In the genomic region with DNA sequence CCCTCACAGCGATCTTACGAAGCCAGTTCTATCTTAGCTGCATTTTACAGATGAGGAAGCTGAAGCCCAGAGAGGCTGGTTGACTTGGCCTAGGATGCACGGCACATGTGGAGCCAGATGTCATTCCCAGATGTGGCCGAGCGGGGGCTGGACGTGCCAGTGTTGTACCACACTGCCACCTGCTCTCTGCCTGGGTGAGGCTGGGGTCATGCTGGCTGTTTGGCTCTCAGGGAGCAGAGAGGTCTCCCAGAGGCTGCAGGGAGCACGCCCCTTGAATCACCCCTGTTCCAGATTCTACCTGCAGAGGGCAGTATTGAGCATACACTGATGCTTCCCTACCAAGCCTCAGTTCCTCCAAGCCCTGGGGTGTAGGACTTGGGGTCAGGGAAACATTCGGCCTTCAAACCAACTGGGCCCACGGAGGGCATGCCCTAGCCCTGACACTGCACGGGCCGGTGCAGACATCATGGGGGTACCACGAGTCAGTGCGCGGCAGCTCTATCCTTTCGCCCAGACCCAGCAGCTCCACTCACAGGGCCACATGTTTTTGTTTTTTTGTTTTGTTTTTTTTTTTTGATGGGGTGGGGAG, we compare ENCODE assay signal across 1 cellular context.
TF ChIP-seq lines count a peak whose summit lies in the region.

No MANE protein-coding gene starts in this region.

TF ChIP-seq in H1, 55 proteins besides CTCF, POLR2A, EP300 and RAD21 (continued from another document):
- TF ChIP-seq, protein P1, sequence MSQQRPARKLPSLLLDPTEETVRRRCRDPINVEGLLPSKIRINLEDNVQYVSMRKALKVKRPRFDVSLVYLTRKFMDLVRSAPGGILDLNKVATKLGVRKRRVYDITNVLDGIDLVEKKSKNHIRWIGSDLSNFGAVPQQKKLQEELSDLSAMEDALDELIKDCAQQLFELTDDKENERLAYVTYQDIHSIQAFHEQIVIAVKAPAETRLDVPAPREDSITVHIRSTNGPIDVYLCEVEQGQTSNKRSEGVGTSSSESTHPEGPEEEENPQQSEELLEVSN (IDR thresholded peaks at IDR 0.05) = 0 out of 2 replicates have a peak, but pooled peaks have one; percentile 36
- TF ChIP-seq YY1 (IDR thresholded peaks at IDR 0.05; ENCODE audit: low read depth, low read length) = peak; percentile 73
- TF ChIP-seq CBX5 (IDR thresholded peaks at IDR 0.05; ENCODE audit: low read depth, low read length) = no peak
- TF ChIP-seq CTBP2 (IDR thresholded peaks at IDR 0.05; ENCODE audit: borderline replicate concordance, insufficient read depth, insufficient read length, low read length) = peak; percentile 66
- TF ChIP-seq JUND (IDR thresholded peaks at IDR 0.05; ENCODE audit: low read length) = no peak
- no peak for TF ChIP-seq FOSL1 (IDR thresholded peaks at IDR 0.05; ENCODE audit: insufficient read depth, low read depth, low read length)
- TF ChIP-seq RBBP5 (IDR thresholded peaks at IDR 0.05; ENCODE audit: borderline replicate concordance, low read depth, low read length) = no peak
- no peak for TF ChIP-seq TAF1 (IDR thresholded peaks at IDR 0.05; ENCODE audit: low read depth, low read length)
- no peak for TF ChIP-seq SRF (IDR thresholded peaks at IDR 0.05; ENCODE audit: low read depth, low read length)
- TF ChIP-seq KDM1A (IDR thresholded peaks at IDR 0.05; ENCODE audit: borderline replicate concordance, low read length) = peak; percentile 45; the same call in 1 of the 2 replicates
- no peak for TF ChIP-seq SP2 (IDR thresholded peaks at IDR 0.05; ENCODE audit: low read length)
- no peak for TF ChIP-seq BACH1 (IDR thresholded peaks at IDR 0.05; ENCODE audit: low read length)
- TF ChIP-seq POU5F1 (IDR thresholded peaks at IDR 0.05; ENCODE audit: low read depth, low read length) = no peak
- no peak for TF ChIP-seq TCF12 (IDR thresholded peaks at IDR 0.05; ENCODE audit: low read depth, low read length)
- no peak for TF ChIP-seq TEAD4 (IDR thresholded peaks at IDR 0.05; ENCODE audit: low read depth, low read length)
- TF ChIP-seq, protein P2, sequence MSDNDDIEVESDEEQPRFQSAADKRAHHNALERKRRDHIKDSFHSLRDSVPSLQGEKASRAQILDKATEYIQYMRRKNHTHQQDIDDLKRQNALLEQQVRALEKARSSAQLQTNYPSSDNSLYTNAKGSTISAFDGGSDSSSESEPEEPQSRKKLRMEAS (IDR thresholded peaks at IDR 0.05) = peak; percentile 88
- no peak for TF ChIP-seq BCL11A (IDR thresholded peaks at IDR 0.05; ENCODE audit: low read depth in 2 of 2, low read length in 2 of 2)
- no peak for TF ChIP-seq SIRT6 (IDR thresholded peaks at IDR 0.05; ENCODE audit: low read length)
- TF ChIP-seq RXRA (IDR thresholded peaks at IDR 0.05; ENCODE audit: insufficient read depth, low read depth, low read length) = 0 out of 2 replicates have a peak, but pooled peaks have one; percentile 69
- peak; percentile 66 for TF ChIP-seq CREB1 (IDR thresholded peaks at IDR 0.05)
- TF ChIP-seq CHD2 (IDR thresholded peaks at IDR 0.05; ENCODE audit: low read length) = no peak
- TF ChIP-seq BRCA1 (IDR thresholded peaks at IDR 0.05; ENCODE audit: low read depth, low read length) = no peak
- no peak for TF ChIP-seq JUN (IDR thresholded peaks at IDR 0.05; ENCODE audit: low read depth, low read length)
- no peak for TF ChIP-seq CEBPB (IDR thresholded peaks at IDR 0.05; ENCODE audit: low read depth, low read length)
- TF ChIP-seq SP1 (IDR thresholded peaks at IDR 0.05; ENCODE audit: low read depth, low read length) = no peak
- TF ChIP-seq EZH2 (IDR thresholded peaks at IDR 0.05; ENCODE audit: low read depth, low read length, severe bottlenecking) = no peak
- no peak for TF ChIP-seq NRF1 (IDR thresholded peaks at IDR 0.05; ENCODE audit: low read depth, low read length)
- TF ChIP-seq, protein P3, sequence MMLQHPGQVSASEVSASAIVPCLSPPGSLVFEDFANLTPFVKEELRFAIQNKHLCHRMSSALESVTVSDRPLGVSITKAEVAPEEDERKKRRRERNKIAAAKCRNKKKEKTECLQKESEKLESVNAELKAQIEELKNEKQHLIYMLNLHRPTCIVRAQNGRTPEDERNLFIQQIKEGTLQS (IDR thresholded peaks at IDR 0.05; ENCODE audit: insufficient read depth, low read depth, low read length) = no peak
- TF ChIP-seq KDM5A (IDR thresholded peaks at IDR 0.05; ENCODE audit: low read length) = no peak
- 0 out of 4 replicates have a peak, but pooled peaks of 1 of the 2 experiments have one; percentile 43 for TF ChIP-seq SIN3A (conservative IDR thresholded peaks at IDR 0.05 in 1 of 2, IDR thresholded peaks at IDR 0.05 in 1 of 2; ENCODE audit: low read depth in 1 of 2, low read length in 2 of 2)
- TF ChIP-seq HDAC2 (IDR thresholded peaks at IDR 0.05; ENCODE audit: borderline replicate concordance in 1 of 2, low read depth in 2 of 2, low read length in 2 of 2) = peak in 1 of 2 experiments; percentile 49; a peak in 1 of 4 replicates
